10 cellular contexts compared by ENCODE assay signal in genomic region chr11:115409691-115410220, GRCh38.
DNase-seq lines count a peak whose midpoint lies in the region; TF ChIP-seq lines count a peak whose summit lies in the region.
"Had no signal": no experiment of that assay in that cellular context is flagged by ENCODE, and none has a peak within 500 bp of the region (broad histone marks: within the 10 kb centered on the region; RNA-seq: fewer than 3 reads in every experiment).

No MANE protein-coding gene starts in this region.

- peak overlapping the region; percentile 41 for H3K27ac Mint-ChIP-seq in mesothelial cell of epicardium
- no peak overlapping the region for H3K27ac Mint-ChIP-seq in immature natural killer cell
- H3K27ac Mint-ChIP-seq: activated CD4-positive, alpha-beta T cell treated with anti-CD3 and anti-CD28 coated beads for 36 hours; activated naive CD8-positive, alpha-beta T cell had no signal

- H3K27me3 Mint-ChIP-seq in mesothelial cell of epicardium (ENCODE audit: low read depth) (no peaks in the 10 kb centered on the region), immature natural killer cell (ENCODE audit: low read depth in 3 of 3) (peaks cover 2 to 6% (median 3%) of the 10 kb centered on the region in 3 donors)

- H3K36me3 Mint-ChIP-seq in mesothelial cell of epicardium (no peaks in the 10 kb centered on the region), immature natural killer cell (no peaks in the 10 kb centered on the region)
- H3K36me3 Mint-ChIP-seq: activated naive CD8-positive, alpha-beta T cell had no signal

- DNase-seq in DMS79 treated with DMSO at 0.1 percent for 48 hours (lab: John Stamatoyannopoulos, UW): peak; percentile 100
- DNase-seq in NCI-H1930 (lab: John Stamatoyannopoulos, UW): peak; percentile 52 to 73
- peak; percentile 89 to 90 for DNase-seq in SHP77 (lab: John Stamatoyannopoulos, UW)
- DNase-seq in mesothelial cell of epicardium (ENCODE audit: low spot score in 2 of 2, unreplicated experiment in 2 of 2): no peak
- DNase-seq in immature natural killer cell: no peak
- DNase-seq in middle frontal gyrus (ENCODE audit: extremely low spot score, low spot score): no peak
- no peak for DNase-seq in mucosa of gallbladder (ENCODE audit: low spot score)
- DNase-seq in GM19238 (ENCODE audit: insufficient read length, low spot score): no peak
- DNase-seq: activated CD4-positive, alpha-beta T cell treated with anti-CD3 and anti-CD28 coated beads for 36 hours had no signal

- H3K4me1 Mint-ChIP-seq in mesothelial cell of epicardium (peaks cover 33% of the 10 kb centered on the region), immature natural killer cell (no peaks in the 10 kb centered on the region)
- H3K4me1 Mint-ChIP-seq: activated CD4-positive, alpha-beta T cell treated with anti-CD3 and anti-CD28 coated beads for 36 hours had no signal

- H3K4me3 Mint-ChIP-seq in mesothelial cell of epicardium: no peak overlapping the region
- no peak overlapping the region for H3K4me3 Mint-ChIP-seq in immature natural killer cell
- H3K4me3 Mint-ChIP-seq: activated CD4-positive, alpha-beta T cell treated with anti-CD3 and anti-CD28 coated beads for 36 hours; activated naive CD8-positive, alpha-beta T cell had no signal

- TF ChIP-seq CTCF in mesothelial cell of epicardium (IDR thresholded peaks at IDR 0.05; ENCODE audit: unreplicated experiment): no peak

- H3K9me3 Mint-ChIP-seq in mesothelial cell of epicardium (no peaks in the 10 kb centered on the region), immature natural killer cell (peaks cover 0 to 2% (median 0%) of the 10 kb centered on the region in 6 donors)

Comparison
In these comparisons a context has a peak if more than half of its experiments do, and no peak if none do; other contexts are left out.
1. DNase-seq: peak in DMS79 treated with DMSO at 0.1 percent for 48 hours (single experiment), NCI-H1930 (2 of 2) and SHP77 (2 of 2); none in mesothelial cell of epicardium (0 of 2), immature natural killer cell (0 of 3), middle frontal gyrus (single experiment), mucosa of gallbladder (single experiment) and GM19238 (single experiment).